In the genomic region with DNA sequence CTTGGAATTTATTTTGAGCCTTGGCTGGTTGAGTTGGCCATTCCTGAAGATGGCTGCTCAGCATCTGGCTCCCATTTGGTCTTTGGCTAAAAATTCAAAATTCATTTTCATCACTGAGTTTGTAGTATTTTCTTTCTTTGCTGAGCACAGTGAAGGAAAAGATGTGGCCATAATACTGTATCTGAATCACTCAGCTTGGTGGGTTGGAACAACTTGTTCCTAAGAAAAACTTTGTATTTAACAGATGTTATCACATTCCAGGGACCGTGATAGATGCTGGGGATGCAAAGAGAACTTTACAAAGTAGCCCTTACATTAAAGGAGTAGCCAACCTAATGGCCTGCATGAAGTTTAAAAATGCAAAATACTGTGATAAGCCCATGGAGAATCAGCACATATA, we compare ENCODE assay signal across 1 cellular context.
TF ChIP-seq lines count a peak whose summit lies in the region.

No MANE protein-coding gene starts in this region.

TF ChIP-seq in IMR-90, 13 proteins besides CTCF, POLR2A, EP300 and RAD21 (continued from another document):
- TF ChIP-seq, protein P1, sequence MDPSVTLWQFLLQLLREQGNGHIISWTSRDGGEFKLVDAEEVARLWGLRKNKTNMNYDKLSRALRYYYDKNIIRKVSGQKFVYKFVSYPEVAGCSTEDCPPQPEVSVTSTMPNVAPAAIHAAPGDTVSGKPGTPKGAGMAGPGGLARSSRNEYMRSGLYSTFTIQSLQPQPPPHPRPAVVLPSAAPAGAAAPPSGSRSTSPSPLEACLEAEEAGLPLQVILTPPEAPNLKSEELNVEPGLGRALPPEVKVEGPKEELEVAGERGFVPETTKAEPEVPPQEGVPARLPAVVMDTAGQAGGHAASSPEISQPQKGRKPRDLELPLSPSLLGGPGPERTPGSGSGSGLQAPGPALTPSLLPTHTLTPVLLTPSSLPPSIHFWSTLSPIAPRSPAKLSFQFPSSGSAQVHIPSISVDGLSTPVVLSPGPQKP (IDR thresholded peaks at IDR 0.05; ENCODE audit: borderline replicate concordance, low read depth, low read length) = no peak
- TF ChIP-seq CHD1 (IDR thresholded peaks at IDR 0.05; ENCODE audit: low read depth, low read length) = no peak
- TF ChIP-seq MXI1 (IDR thresholded peaks at IDR 0.05; ENCODE audit: borderline replicate concordance, low read depth, low read length) = no peak
- TF ChIP-seq FOS (IDR thresholded peaks at IDR 0.05; ENCODE audit: low read depth, low read length) = no peak
